In genomic region chr1:248873993-248874671, GRCh38 we compare ENCODE assay signal across 8 cellular contexts.
DNase-seq lines count a peak whose midpoint lies in the region; ATAC-seq and TF ChIP-seq lines count a peak whose summit lies in the region.

No MANE protein-coding gene starts in this region.

- H3K36me3 ChIP-seq in iPS-18a (ENCODE audit: control insufficient read depth, low read depth, low read length): no peaks in the 10 kb centered on the region

- no peaks in the 10 kb centered on the region for H3K27me3 ChIP-seq in iPS-18a (ENCODE audit: control insufficient read depth, insufficient read depth, low read length)

- no peaks in the 10 kb centered on the region for H3K4me1 ChIP-seq in iPS-18a (ENCODE audit: control insufficient read depth, low read depth, low read length)

- peak; percentile 57 for ATAC-seq in HG02943 (IDR thresholded peaks at IDR 0.05; ENCODE audit: low read depth, unreplicated experiment)

- H3K27ac ChIP-seq in iPS-18a (ENCODE audit: low read length): no peak overlapping the region

- H3K9ac ChIP-seq in iPS-18a (ENCODE audit: low read length): no peak overlapping the region

- in situ Hi-C loops in GM13976 (cut with MboI; ENCODE audit: low sequenced_read_pairs, unreplicated experiment) (no loop called here), astrocyte of the spinal cord (cut with HindIII; ENCODE audit: low sequenced_read_pairs) (no loop called here)

- no peaks in the 10 kb centered on the region for H3K9me3 ChIP-seq in iPS-18a (ENCODE audit: control insufficient read depth, low read depth, low read length)

- DNase-seq in GM13976 (ENCODE audit: low spot score) (peak; percentile 63), NCI-H1930 (lab: John Stamatoyannopoulos, UW) (peak; percentile 83), T1000 (lab: John Stamatoyannopoulos, UW) (peak; percentile 92), astrocyte of the spinal cord (ENCODE audit: low read depth, low spot score) (no peak), skeletal muscle cell (ENCODE audit: low read depth) (no peak), NCI-H187 treated with DMSO at 0.1 percent for 48 hours (lab: John Stamatoyannopoulos, UW) (no peak)

- TF ChIP-seq CTCF in GM13976 (IDR thresholded peaks at IDR 0.05; ENCODE audit: borderline replicate concordance, control extremely low read depth, extremely low read depth, insufficient read depth, missing control alignments): no peak
- TF ChIP-seq CTCF in astrocyte of the spinal cord (IDR thresholded peaks at IDR 0.05; ENCODE audit: low read depth, low read length): no peak

- H3K4me3 ChIP-seq in astrocyte of the spinal cord (ENCODE audit: low read depth, low read length): peak overlapping the region; percentile 86
- H3K4me3 ChIP-seq in iPS-18a (ENCODE audit: low read length): peak overlapping the region; percentile 85
- H3K4me3 ChIP-seq in skeletal muscle cell (ENCODE audit: low read depth, low read length): peak overlapping the region; percentile 88

Comparison
In these comparisons a context has a peak if more than half of its experiments do, and no peak if none do; other contexts are left out.
1. DNase-seq: peak in GM13976 (single experiment), NCI-H1930 (2 of 2) and T1000 (single experiment); none in astrocyte of the spinal cord (single experiment), skeletal muscle cell (single experiment) and NCI-H187 treated with DMSO at 0.1 percent for 48 hours (single experiment).
2. Peak in every context shown above with its lines, with median percentiles within 50 percentile points of each other: H3K4me3 ChIP-seq.